In genomic region chr2:195632852-195633572, GRCh38 we compare ENCODE assay signal across 1 cellular context.
TF ChIP-seq lines count a peak whose summit lies in the region.

No MANE protein-coding gene starts in this region.

TF ChIP-seq in HEK293, 187 proteins besides CTCF, POLR2A, EP300 and RAD21:
- TF ChIP-seq SCRT2 (tag by site-specific recombination; IDR thresholded peaks at IDR 0.05) = 0 out of 2 replicates have a peak, but pooled peaks have one; percentile 39
- TF ChIP-seq GLIS2 (tag by site-specific recombination; IDR thresholded peaks at IDR 0.05) = no peak
- peak; percentile 33; the same call in 1 of the 2 replicates for TF ChIP-seq ZNF585B (tag by site-specific recombination; IDR thresholded peaks at IDR 0.05)
